Comparison of ENCODE assay signal across 13 cellular contexts in genomic region chr20:23750786-23751185, GRCh38. TPM values are rescaled to one million over a fixed set of nuclear protein-coding genes. Genes with fewer than 3 reads are reported as not detected.
"Had no signal": no experiment of that assay in that cellular context is flagged by ENCODE, and none has a peak within 500 bp of the region (broad histone marks: within the 10 kb centered on the region; RNA-seq: fewer than 3 reads in every experiment).

Gene CST1 (minus strand): TSS chr20:23750935. CDS start chr20:23750866, 69 bp downstream.

RNA-seq across cellular contexts. Expression of gene CST1, which starts in this region (rescaled TPM):
- total RNA-seq: activated CD4-positive, alpha-beta memory T cell treated with anti-CD3 and anti-CD28 coated beads, Interleukin-2, amount 10 ng/mL, durations not matched to agents 7 days and 5 days; activated CD4-positive, alpha-beta T cell treated with anti-CD3 and anti-CD28 coated beads, Interleukin-2, amount 10 ng/mL, durations not matched to agents 7 days and 5 days; activated T-cell treated with anti-CD3 and anti-CD28 coated beads, Interleukin-2, amount 50 U/mL, for 4 hours; activated T-helper 17 cell treated with anti-CD3 and anti-CD28 coated beads, Interleukin-2, amount 50 U/mL, for 72 hours; astrocyte; bronchial epithelial cell; cardiac septum; cerebellum; esophagus squamous epithelium; gastroesophageal sphincter; T-helper 1 cell treated with Interleukin-12 subunit alpha and Interleukin-12 subunit beta and Interleukin-4 antibody, amounts not matched to agents 30 ng/mL and 1 ng/mL, for 36 hours had no signal
- polyA plus RNA-seq: adipose tissue, esophagus had no signal
